Comparison of ENCODE assay signal across 8 cellular contexts in genomic region chr16:28823719-28824547, GRCh38. TPM values are rescaled to one million over a fixed set of nuclear protein-coding genes. Genes with fewer than 3 reads are reported as not detected.
DNase-seq lines count a peak whose midpoint lies in the region; ATAC-seq and TF ChIP-seq lines count a peak whose summit lies in the region.

No MANE protein-coding gene starts in this region.

- no peaks in the 10 kb centered on the region for H3K9me3 ChIP-seq in IMR-90 (ENCODE audit: control insufficient read depth, insufficient read depth, low read length)
- H3K9me3 ChIP-seq in OCI-LY3 (ENCODE audit: insufficient read depth, low read length): no peaks in the 10 kb centered on the region
- no peaks in the 10 kb centered on the region for H3K9me3 ChIP-seq in mononuclear cell (ENCODE audit: low read depth, low read length)

- peak overlapping the region; percentile 100 for H2AK9ac ChIP-seq in IMR-90 (replicated peaks; ENCODE audit: low read depth, low read length, poor library complexity)

- H4K20me1 ChIP-seq in IMR-90 (ENCODE audit: insufficient read depth, low read length) (peaks cover 47% of the 10 kb centered on the region), OCI-LY3 (ENCODE audit: insufficient read depth, low read length) (peaks cover 25% of the 10 kb centered on the region)

- DNase-seq in DMS114 treated with DMSO at 0.1 percent for 48 hours (lab: John Stamatoyannopoulos, UW; ENCODE audit: unreplicated experiment) (peak; percentile 91), IMR-90 (peak; percentile 98), activated T-cell treated with anti-CD3 and anti-CD28 coated beads for 24 hours (ENCODE audit: low read depth) (peak; percentile 95), epidermal melanocyte (ENCODE audit: insufficient read length, low spot score) (peak; percentile 93)
- DNase-seq in stimulated activated CD8-positive, alpha-beta memory T cell treated with anti-CD3 and anti-CD28 coated beads, Interleukin-2, amount 100 ng/mL, for 1 hour (ENCODE audit: low read depth in 2 of 2): peak; percentile 92 to 96

- H3K27ac ChIP-seq in IMR-90 (ENCODE audit: insufficient read depth, low read length) (peak overlapping the region; percentile 95), OCI-LY3 (ENCODE audit: low read length) (peak overlapping the region; percentile 95)

- H3K23ac ChIP-seq in IMR-90 (ENCODE audit: low read depth, low read length): peak overlapping the region; percentile 98

- H2AFZ ChIP-seq in IMR-90 (replicated peaks; ENCODE audit: low read length, poor library complexity) (peak overlapping the region; percentile 91), OCI-LY3 (ENCODE audit: low read depth, low read length) (no peak overlapping the region)

- H3K36me3 ChIP-seq in IMR-90 (ENCODE audit: control insufficient read depth, insufficient read depth, low read length) (peaks cover 24% of the 10 kb centered on the region), OCI-LY3 (replicated peaks; ENCODE audit: low read depth, low read length) (peaks cover 42% of the 10 kb centered on the region)

- peak; percentile 82 for TF ChIP-seq POLR2A in IMR-90 (IDR thresholded peaks at IDR 0.05; ENCODE audit: low read depth, low read length)

- H3K56ac ChIP-seq in IMR-90 (ENCODE audit: extremely low read depth, insufficient read depth, low read length): peak overlapping the region; percentile 94

- peaks cover 67% of the 10 kb centered on the region for H3K79me2 ChIP-seq in OCI-LY3 (ENCODE audit: low read length)

- H3K4me3 ChIP-seq in IMR-90 (ENCODE audit: insufficient read depth, low read depth, low read length) (peak overlapping the region; percentile 69), OCI-LY3 (ENCODE audit: low read length) (peak overlapping the region; percentile 96), mononuclear cell (ENCODE audit: low read length) (peak overlapping the region; percentile 90)

- TF ChIP-seq CTCF in IMR-90 (conservative IDR thresholded peaks at IDR 0.05; ENCODE audit: low read depth, low read length): peak; percentile 21; the same call in 1 of the 2 replicates
- no peak for TF ChIP-seq CTCF in OCI-LY3 (IDR thresholded peaks at IDR 0.05; ENCODE audit: low read depth, low read length)

- H2BK120ac ChIP-seq in IMR-90 (ENCODE audit: low read depth, low read length): peak overlapping the region; percentile 78

- TF ChIP-seq RAD21 in IMR-90 (IDR thresholded peaks at IDR 0.05; ENCODE audit: low read length): no peak

- H3K79me1 ChIP-seq in IMR-90 (ENCODE audit: low read depth in 1 of 2, low read length in 2 of 2): peaks cover 32 to 67% of the 10 kb centered on the region in 2 experiments

- H3K4me1 ChIP-seq in IMR-90 (ENCODE audit: control insufficient read depth, insufficient read depth, low read length): peaks cover 4% of the 10 kb centered on the region; the same call in 1 of the 2 replicates
- H3K4me1 ChIP-seq in OCI-LY3 (ENCODE audit: low read length): peaks cover 11% of the 10 kb centered on the region
- peaks cover 40% of the 10 kb centered on the region for H3K4me1 ChIP-seq in mononuclear cell (ENCODE audit: insufficient read depth, low read length)

- POLR2A ChIA-PET in IMR-90 (lab: Charles Lee; ENCODE audit: unreplicated experiment): interaction anchor here (0.6 kb wide), 1 partner anchor 13 kb away, joined by 3 read pairs; no protein-coding TSS in a partner anchor

- WGBS in IMR-90 (ENCODE audit: extremely low coverage in 2 of 2, insufficient read length in 1 of 2), 2 experiments: 0% methylated on average over 15 of the region's 75 CpGs; no CpG with 5 or more reads in 1 of the 2 experiments

- H3K4me2 ChIP-seq in IMR-90 (ENCODE audit: low read depth, low read length) (peak overlapping the region; percentile 93), OCI-LY3 (ENCODE audit: low read length) (peak overlapping the region; percentile 74)

- H3K4ac ChIP-seq in IMR-90 (ENCODE audit: low read depth, low read length): peak overlapping the region; percentile 100

- peak overlapping the region; percentile 2; the same call in 1 of the 2 replicates for H2BK20ac ChIP-seq in IMR-90 (ENCODE audit: low read depth, low read length)

- peak; percentile 67 for ATAC-seq in GM21529 (IDR thresholded peaks at IDR 0.05; ENCODE audit: unreplicated experiment)
- ATAC-seq in IMR-90 (ENCODE audit: low read depth): peak; percentile 90

- intact Hi-C loops in IMR-90 (cut with micrococcal nuclease): loop anchor here (5.0 kb wide), 2 partner anchors 38 to 123 kb away; partner anchors contain the start of gene SH2B1

- CTCF ChIA-PET in IMR-90 (lab: Yijun Ruan, JAX): no interaction called here

- H2BK5ac ChIP-seq in IMR-90 (ENCODE audit: low read depth, low read length, poor library complexity, severe bottlenecking): peak overlapping the region; percentile 91

- H2AK5ac ChIP-seq in IMR-90 (ENCODE audit: low read depth, low read length): peak overlapping the region; percentile 93

- peak overlapping the region; percentile 77 to 97 for H4K8ac ChIP-seq in IMR-90 (ENCODE audit: low read depth in 2 of 2, low read length in 2 of 2)

- dilution Hi-C loops in IMR-90 (cut with HindIII; ENCODE audit: low sequenced_read_pairs, unreplicated experiment): no loop called here

- H3K9ac ChIP-seq in IMR-90 (ENCODE audit: low read depth, low read length): peak overlapping the region; percentile 93
- H3K9ac ChIP-seq in OCI-LY3 (ENCODE audit: low read length): peak overlapping the region; percentile 99

- H2BK15ac ChIP-seq in IMR-90 (ENCODE audit: low read depth, low read length): peak overlapping the region; percentile 58; the same call in 1 of the 3 replicates

- in situ Hi-C loops in IMR-90 (cut with MboI; ENCODE audit: low sequenced_read_pairs): loop anchor here (5.0 kb wide), 1 partner anchor 118 kb away; no protein-coding TSS in a partner anchor

- H4K91ac ChIP-seq in IMR-90 (ENCODE audit: insufficient read depth, low read depth, low read length): peak overlapping the region; percentile 97

- H3K9me1 ChIP-seq in IMR-90 (ENCODE audit: insufficient read depth, low read length): peaks cover 10% of the 10 kb centered on the region

- no TSS peak for BruUV-seq in IMR-90 (replicated peaks; lab: Mats Ljungman, UMichigan)

- peak overlapping the region; percentile 100 for H3K14ac ChIP-seq in IMR-90 (replicated peaks; ENCODE audit: low read depth, low read length)

- H3K27me3 ChIP-seq in IMR-90 (ENCODE audit: control insufficient read depth, insufficient read depth, low read length): no peaks in the 10 kb centered on the region
- no peaks in the 10 kb centered on the region for H3K27me3 ChIP-seq in OCI-LY3 (ENCODE audit: low read depth, low read length)
- no peaks in the 10 kb centered on the region for H3K27me3 ChIP-seq in mononuclear cell (ENCODE audit: insufficient read depth, low read length)

- H3K18ac ChIP-seq in IMR-90 (ENCODE audit: low read depth, low read length): peak overlapping the region; percentile 76

- peak overlapping the region; percentile 78 for H4K5ac ChIP-seq in IMR-90 (ENCODE audit: low read depth, low read length)

TF ChIP-seq in IMR-90, 13 proteins besides CTCF, POLR2A, EP300 and RAD21 (continues in another document):
- TF ChIP-seq RFX5 (IDR thresholded peaks at IDR 0.05; ENCODE audit: low read depth, low read length) (no peak), SMC3 (IDR thresholded peaks at IDR 0.05; ENCODE audit: low read depth, low read length) (no peak), BHLHE40 (IDR thresholded peaks at IDR 0.05; ENCODE audit: low read depth, low read length) (no peak), CEBPB (IDR thresholded peaks at IDR 0.05; ENCODE audit: low read depth, low read length) (0 out of 2 replicates have a peak, but pooled peaks have one; percentile 11), MXI1 (IDR thresholded peaks at IDR 0.05; ENCODE audit: borderline replicate concordance, low read depth, low read length) (peak; percentile 63; the same call in 1 of the 2 replicates), MAFK (IDR thresholded peaks at IDR 0.05; ENCODE audit: low read depth, low read length) (no peak), USF2 (IDR thresholded peaks at IDR 0.05; ENCODE audit: low read depth, low read length) (peak; percentile 24; the same call in 1 of the 2 replicates), FOS (IDR thresholded peaks at IDR 0.05; ENCODE audit: low read depth, low read length) (peak; percentile 33; the same call in 1 of the 2 replicates), MAZ (IDR thresholded peaks at IDR 0.05; ENCODE audit: borderline replicate concordance, low read depth, low read length) (peak; percentile 99), CHD1 (IDR thresholded peaks at IDR 0.05; ENCODE audit: low read depth, low read length) (no peak), NFE2L2 (IDR thresholded peaks at IDR 0.05; ENCODE audit: low read depth, low read length) (no peak)

RNA-seq across cellular contexts. Expression of gene ATXN2L, which starts 1.1 kb away (rescaled TPM):
- 10.3 and 12.9 TPM in 2 replicates for total RNA-seq in IMR-90 (2012; rRNA removed)
- polyA plus RNA-seq in IMR-90 (2012; rRNA removed): 50.2 and 58.8 TPM in 2 replicates
- 38.2 and 65.5 TPM in 2 replicates for polyA plus RNA-seq in IMR-90 (2012; cell fraction: cytosol; rRNA removed)
- 162 and 355 TPM in 2 replicates for polyA plus RNA-seq in IMR-90 (2012; cell fraction: nucleus; rRNA removed; ENCODE audit: low replicate concordance)
- 85.7 TPM for total RNA-seq in mononuclear cell

RNA-seq across cellular contexts. Expression of gene TUFM, which starts 22.2 kb away (rescaled TPM):
- 80.3 and 88.0 TPM in 2 replicates for total RNA-seq in IMR-90 (2012; rRNA removed)
- polyA plus RNA-seq in IMR-90 (2012; rRNA removed): 126 and 131 TPM in 2 replicates
- 136 and 158 TPM in 2 replicates for polyA plus RNA-seq in IMR-90 (2012; cell fraction: cytosol; rRNA removed)
- polyA plus RNA-seq in IMR-90 (2012; cell fraction: nucleus; rRNA removed; ENCODE audit: low replicate concordance): 224 and 380 TPM in 2 replicates
- 62.5 TPM for total RNA-seq in mononuclear cell

RNA-seq across cellular contexts. Expression of gene SH2B1, which starts 39.7 kb away (rescaled TPM):
- 3.9 and 4.7 TPM in 2 replicates for total RNA-seq in IMR-90 (2012; rRNA removed)
- 38.6 and 39.9 TPM in 2 replicates for polyA plus RNA-seq in IMR-90 (2012; rRNA removed)
- polyA plus RNA-seq in IMR-90 (2012; cell fraction: cytosol; rRNA removed): 21.8 and 35.0 TPM in 2 replicates
- polyA plus RNA-seq in IMR-90 (2012; cell fraction: nucleus; rRNA removed; ENCODE audit: low replicate concordance): 206 and 313 TPM in 2 replicates
- total RNA-seq in mononuclear cell: 12.1 TPM

RNA-seq across cellular contexts. Expression of gene ATP2A1, which starts 54.4 kb away (rescaled TPM):
- total RNA-seq in IMR-90 (2012; rRNA removed): under 0.01 TPM in 1 of 2 replicates, not detected in the other
- polyA plus RNA-seq in IMR-90 (2012; rRNA removed): 0.56 and 0.63 TPM in 2 replicates
- polyA plus RNA-seq in IMR-90 (2012; cell fraction: cytosol; rRNA removed): 0.35 and 0.36 TPM in 2 replicates
- polyA plus RNA-seq in IMR-90 (2012; cell fraction: nucleus; rRNA removed; ENCODE audit: low replicate concordance): 6.0 and 9.8 TPM in 2 replicates
- total RNA-seq in mononuclear cell: 0.52 TPM

Comparison
In these comparisons a context has a peak if more than half of its experiments do, and no peak if none do; other contexts are left out.
1. Peak in every context shown above with its lines: DNase-seq, ATAC-seq, H3K4me3 ChIP-seq and H3K27ac ChIP-seq.